In the genomic region with DNA sequence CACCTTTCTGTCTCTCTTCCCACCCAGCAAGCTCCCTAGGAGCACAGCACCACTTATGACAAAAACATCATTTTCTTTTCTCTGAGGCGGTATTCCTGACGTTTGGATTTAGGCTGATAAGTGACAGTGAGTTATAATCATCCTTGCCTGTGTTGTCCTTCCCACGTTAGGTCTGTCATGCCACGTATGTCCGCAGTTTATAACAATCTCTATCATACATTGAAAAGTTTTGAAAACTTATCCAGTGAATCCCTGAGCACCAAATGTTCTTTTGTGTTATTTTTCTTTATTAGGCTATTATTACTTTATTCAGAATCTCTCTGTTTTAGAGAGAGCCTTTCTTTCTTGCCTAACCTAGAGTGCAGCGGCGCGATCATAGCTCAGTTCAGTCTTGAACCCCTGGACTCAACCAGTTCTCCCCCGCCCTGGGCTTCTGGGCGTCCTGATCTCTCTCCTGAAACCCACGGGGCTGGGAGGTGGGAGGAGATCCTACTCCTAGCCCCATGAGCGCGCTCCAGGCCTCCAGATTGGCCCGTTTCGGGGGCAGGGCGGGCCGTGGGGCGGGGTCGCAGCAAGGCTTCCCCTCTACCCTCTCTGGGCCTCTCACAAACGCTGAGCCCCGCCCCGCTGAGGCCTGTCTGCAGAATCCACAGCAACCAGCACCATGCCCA, we compare ENCODE assay signal across 8 cellular contexts.
A peak's percentile ranks its signal among the peaks of the same experiment; 100 is the strongest.
DNase-seq lines count a peak whose midpoint lies in the region; ATAC-seq and TF ChIP-seq lines count a peak whose summit lies in the region.

GSTM2 (plus strand) TSS at position 606 of the 671 bp plus-strand sequence; CDS start at position 665, 59 bp downstream.

- DNase-seq in NCI-H774 (lab: John Stamatoyannopoulos, UW) (peak; percentile 57), activated T-cell treated with anti-CD3 and anti-CD28 coated beads for 24 hours (ENCODE audit: low read depth) (peak; percentile 75), erythroblast (lab: John Stamatoyannopoulos, UW) (peak; percentile 89 to 90), NCI-H2029 treated with DMSO at 0.1 percent for 48 hours (lab: John Stamatoyannopoulos, UW) (no peak)
- DNase-seq in stimulated activated CD8-positive, alpha-beta memory T cell treated with anti-CD3 and anti-CD28 coated beads, Interleukin-4, amount 100 ng/mL, for 1 hour (ENCODE audit: low read depth in 2 of 2, low spot score in 1 of 2) = peak; percentile 34 to 39

- no peaks in the 10 kb centered on the region for H3K9me3 ChIP-seq in mucosa of stomach (ENCODE audit: control insufficient read depth, low read length)

- no peaks in the 10 kb centered on the region for H3K4me1 ChIP-seq in mucosa of stomach (ENCODE audit: control insufficient read depth, insufficient read depth, low read length)

- peak within 1 kb of the TSS; percentile 3 for H3K9ac ChIP-seq in mucosa of stomach (ENCODE audit: low read length)

- no peak within 1 kb of the TSS for H3K4me3 ChIP-seq in mucosa of stomach (ENCODE audit: low read length)

- TF ChIP-seq POLR2A in erythroblast (IDR thresholded peaks at IDR 0.05; ENCODE audit: low read length) = no peak

- H3K27me3 ChIP-seq in mucosa of stomach (ENCODE audit: control insufficient read depth, insufficient read depth, low read length) = no peaks in the 10 kb centered on the region

- ATAC-seq in GM18511 (IDR thresholded peaks at IDR 0.05; ENCODE audit: unreplicated experiment) (peak; percentile 96), HG02943 (IDR thresholded peaks at IDR 0.05; ENCODE audit: low read depth, unreplicated experiment) (peak; percentile 91)

- H3K36me3 ChIP-seq in mucosa of stomach (ENCODE audit: control insufficient read depth, insufficient read depth, low read length) = no peaks in the 10 kb centered on the region
